Comparison of ENCODE assay signal across 8 cellular contexts in genomic region chr12:49200882-49201594, GRCh38. TPM values are rescaled to one million over a fixed set of nuclear protein-coding genes. Genes with fewer than 3 reads are reported as not detected.
DNase-seq lines count a peak whose midpoint lies in the region; ATAC-seq, FAIRE-seq and TF ChIP-seq lines count a peak whose summit lies in the region.

No MANE protein-coding gene starts in this region.

- H3K36me3 Mint-ChIP-seq in activated CD8-positive, alpha-beta T cell treated with anti-CD3 and anti-CD28 coated beads, Interleukin-2, amount 10 ng/mL, durations not matched to agents 7 days and 5 days (ENCODE audit: low read depth), result no peaks in the 10 kb centered on the region

- H3K27ac Mint-ChIP-seq in activated CD8-positive, alpha-beta T cell treated with anti-CD3 and anti-CD28 coated beads, Interleukin-2, amount 10 ng/mL, durations not matched to agents 7 days and 5 days, result no peak overlapping the region

- FAIRE-seq in A549 (lab: Jason Lieb, UNC), result peak; percentile 59

- H3K27me3 Mint-ChIP-seq in activated CD8-positive, alpha-beta T cell treated with anti-CD3 and anti-CD28 coated beads, Interleukin-2, amount 10 ng/mL, durations not matched to agents 7 days and 5 days (ENCODE audit: low read depth), result peaks cover 13% of the 10 kb centered on the region

- H3K4me1 Mint-ChIP-seq in activated CD8-positive, alpha-beta T cell treated with anti-CD3 and anti-CD28 coated beads, Interleukin-2, amount 10 ng/mL, durations not matched to agents 7 days and 5 days (ENCODE audit: low read depth), result peaks cover 14% of the 10 kb centered on the region

- H3K9me3 ChIP-seq in A549, result no peaks in the 10 kb centered on the region
- H3K9me3 ChIP-seq in osteoblast (ENCODE audit: low read depth, low read length), result no peaks in the 10 kb centered on the region

- H3K4me1 ChIP-seq in A549 (peaks cover 30% of the 10 kb centered on the region), foreskin keratinocyte (peaks cover 22% of the 10 kb centered on the region), osteoblast (ENCODE audit: insufficient read depth, low read length) (peaks cover 30% of the 10 kb centered on the region)

- ATAC-seq in A549, result peak; percentile 81 to 91
- ATAC-seq in GM18868 (IDR thresholded peaks at IDR 0.05; ENCODE audit: unreplicated experiment), result peak; percentile 78
- ATAC-seq in activated CD8-positive, alpha-beta T cell treated with anti-CD3 and anti-CD28 coated beads, Interleukin-2, amount 10 ng/mL, durations not matched to agents 7 days and 5 days, result peak; percentile 86
- peak; percentile 63 for ATAC-seq in foreskin keratinocyte
- no peak for ATAC-seq in GM19035 (IDR thresholded peaks at IDR 0.05; ENCODE audit: unreplicated experiment)
- no peak for ATAC-seq in HG02852 (IDR thresholded peaks at IDR 0.05; ENCODE audit: unreplicated experiment)

- peak; percentile 71 to 84 for DNase-seq in A549 (ENCODE audit: low read depth in 1 of 2, low spot score in 1 of 2)
- DNase-seq in NCI-H2171 treated with DMSO at 0.1 percent for 48 hours (lab: John Stamatoyannopoulos, UW), result peak; percentile 99
- DNase-seq in activated CD8-positive, alpha-beta T cell treated with anti-CD3 and anti-CD28 coated beads, Interleukin-2, amount 10 ng/mL, durations not matched to agents 7 days and 5 days, result no peak
- DNase-seq in foreskin keratinocyte, result peak; percentile 54 to 84
- peak; percentile 31 for DNase-seq in osteoblast (ENCODE audit: insufficient read length, low spot score, missing footprints)

- TF ChIP-seq CTCF in A549 (IDR thresholded peaks at IDR 0.05), result no peak
- no peak for TF ChIP-seq CTCF in foreskin keratinocyte (conservative IDR thresholded peaks at IDR 0.05)
- TF ChIP-seq CTCF in osteoblast (IDR thresholded peaks at IDR 0.05; ENCODE audit: extremely low read depth, low read depth, low read length), result no peak

- H2AFZ ChIP-seq in osteoblast (ENCODE audit: low read length), result no peak overlapping the region

- no peak for TF ChIP-seq EP300 in A549 (IDR thresholded peaks at IDR 0.05)

- H3K4me3 ChIP-seq in A549 (0 out of 3 replicates have a peak overlapping the region, but pooled peaks have one; percentile 1), osteoblast (ENCODE audit: insufficient read depth, low read length) (peak overlapping the region; percentile 42)

- H3K36me3 ChIP-seq in osteoblast (ENCODE audit: insufficient read depth, low read length), result no peaks in the 10 kb centered on the region

- 3% methylated on average over 4 of the region's 4 CpGs for WGBS in A549 (ENCODE audit: missing lambda C conversion rate)

- no peaks in the 10 kb centered on the region for H3K9me3 Mint-ChIP-seq in activated CD8-positive, alpha-beta T cell treated with anti-CD3 and anti-CD28 coated beads, Interleukin-2, amount 10 ng/mL, durations not matched to agents 7 days and 5 days (ENCODE audit: insufficient read depth)

- no peaks in the 10 kb centered on the region for H3K79me2 ChIP-seq in osteoblast (ENCODE audit: insufficient read depth, low read length)

- no peak for TF ChIP-seq RAD21 in A549 (conservative IDR thresholded peaks at IDR 0.05 in 1 of 2, IDR thresholded peaks at IDR 0.05 in 1 of 2)

- POLR2A ChIA-PET in A549 (lab: Yijun Ruan, JAX), result interaction anchor here (0.6 to 2.4 kb wide), 7 partner anchors 10 to 70 kb away, joined by 3 to 16 read pairs (median 5); partner anchors contain the start of genes TUBA1A and TUBA1B
- POLR2A ChIA-PET in activated CD8-positive, alpha-beta T cell treated with anti-CD3 and anti-CD28 coated beads, Interleukin-2, amount 10 ng/mL, durations not matched to agents 7 days and 5 days (lab: Charles Lee), result interaction anchor here (0.6 to 6.1 kb wide), 4 partner anchors 13 to 221 kb away, joined by 3 to 32 read pairs (median 20); partner anchors contain the start of genes TUBA1A and TUBA1B

- no peaks in the 10 kb centered on the region for H4K20me1 ChIP-seq in osteoblast (ENCODE audit: insufficient read depth, low read length)

- CTCF ChIA-PET in A549 (lab: Yijun Ruan, JAX), result interaction anchor here (1.1 to 1.9 kb wide), 6 partner anchors 17 to 112 kb away, joined by 3 to 10 read pairs (median 4); no protein-coding TSS in a partner anchor
- CTCF ChIA-PET in activated CD8-positive, alpha-beta T cell treated with anti-CD3 and anti-CD28 coated beads, Interleukin-2, amount 10 ng/mL, durations not matched to agents 7 days and 5 days (lab: Charles Lee), result interaction anchor here (0.6 to 2.5 kb wide), 4 partner anchors 12 to 113 kb away, joined by 3 to 11 read pairs (median 3); partner anchors contain the start of gene TUBA1A

- H3K27me3 ChIP-seq in foreskin keratinocyte, result no peaks in the 10 kb centered on the region
- H3K27me3 ChIP-seq in osteoblast (ENCODE audit: insufficient read depth, low read length), result no peaks in the 10 kb centered on the region

- H3K27ac ChIP-seq in A549, result peak overlapping the region; percentile 57 to 72; a peak in 5 of 6 replicates
- no peak overlapping the region for H3K27ac ChIP-seq in foreskin keratinocyte
- peak overlapping the region; percentile 75 for H3K27ac ChIP-seq in osteoblast (ENCODE audit: low read depth, low read length)

- no peak overlapping the region for H3K4me3 Mint-ChIP-seq in activated CD8-positive, alpha-beta T cell treated with anti-CD3 and anti-CD28 coated beads, Interleukin-2, amount 10 ng/mL, durations not matched to agents 7 days and 5 days

- H3K4me2 ChIP-seq in A549, result peak overlapping the region; percentile 65
- peak overlapping the region; percentile 67 for H3K4me2 ChIP-seq in osteoblast (ENCODE audit: insufficient read depth, low read length)

- TF ChIP-seq POLR2A in A549 (IDR thresholded peaks at IDR 0.05; ENCODE audit: low read length), result no peak

TF ChIP-seq in A549, 52 proteins besides CTCF, POLR2A, EP300 and RAD21:
- TF ChIP-seq CHD4 (IDR thresholded peaks at IDR 0.05; ENCODE audit: borderline replicate concordance) (no peak), USF2 (IDR thresholded peaks at IDR 0.05) (peak; percentile 51; the same call in 1 of the 2 replicates), RCOR1 (IDR thresholded peaks at IDR 0.05; ENCODE audit: low read depth, low read length) (no peak), ESRRA (IDR thresholded peaks at IDR 0.05; ENCODE audit: borderline replicate concordance, low read length) (no peak), ATOH8 (CRISPR knock-in tag; IDR thresholded peaks at IDR 0.05; ENCODE audit: low read depth) (no peak), HOXB13 (CRISPR knock-in tag; IDR thresholded peaks at IDR 0.05; ENCODE audit: low read depth) (no peak), MAFK (IDR thresholded peaks at IDR 0.05; ENCODE audit: partially characterized antibody) (peak; percentile 20), TP53 (CRISPR knock-in tag; IDR thresholded peaks at IDR 0.05) (no peak), JUNB (IDR thresholded peaks at IDR 0.05) (peak; percentile 70; the same call in 1 of the 2 replicates), RARB (CRISPR knock-in tag; IDR thresholded peaks at IDR 0.05) (no peak), CEBPB (IDR thresholded peaks at IDR 0.05) (peak; percentile 96 to 98), HES2 (IDR thresholded peaks at IDR 0.05) (peak; percentile 21; the same call in 1 of the 2 replicates), CHD2 (IDR thresholded peaks at IDR 0.05; ENCODE audit: low read length, partially characterized antibody) (no peak), NR3C1 (IDR thresholded peaks at IDR 0.05) (no peak), HDAC2 (IDR thresholded peaks at IDR 0.05) (no peak), CBX8 (IDR thresholded peaks at IDR 0.05) (no peak), MYC (IDR thresholded peaks at IDR 0.05; ENCODE audit: borderline replicate concordance, low read length) (no peak), RFX5 (IDR thresholded peaks at IDR 0.05) (no peak), JUN (IDR thresholded peaks at IDR 0.05) (no peak), SMC3 (IDR thresholded peaks at IDR 0.05) (no peak), FOSL2 (IDR thresholded peaks at IDR 0.05) (peak; percentile 84), FOSL2 (CRISPR knock-in tag; IDR thresholded peaks at IDR 0.05) (peak; percentile 95), ZSCAN20 (CRISPR knock-in tag; IDR thresholded peaks at IDR 0.05) (no peak)

RNA-seq across cellular contexts. Expression of gene TUBA1A, which starts 12.2 kb away (rescaled TPM):
- 163 and 231 TPM in 2 replicates for polyA plus RNA-seq in A549 (2011; rRNA removed)
- 298 and 345 TPM in 2 replicates for polyA plus RNA-seq in A549 (2012; cell fraction: cytosol; rRNA removed)
- 421 and 435 TPM in 2 replicates for polyA plus RNA-seq in A549 (2012; cell fraction: nucleus; rRNA removed)
- 218 to 241 TPM (median 222 TPM) in 3 replicates for polyA plus RNA-seq in A549 (2017; fragmentation: RNase III; extraction: RNeasy Plus Mini Kit Qiagen cat#74134 plus additional on column Dnase treatment)
- polyA minus RNA-seq in A549 (2011; rRNA and poly(A)+ RNA removed), result 207 and 253 TPM in 2 replicates
- 100 to 1,000 TPM; 117 to 120 TPM for total RNA-seq in activated CD8-positive, alpha-beta T cell treated with anti-CD3 and anti-CD28 coated beads, Interleukin-2, amount 10 ng/mL, durations not matched to agents 7 days and 5 days
- 113 and 273 TPM in 2 replicates for total RNA-seq in foreskin keratinocyte
- 117 and 269 TPM in 2 replicates for polyA plus RNA-seq in foreskin keratinocyte
- total RNA-seq in osteoblast, result 478 and 491 TPM in 2 replicates

Comparison
In these comparisons a context has a peak if more than half of its experiments do, and no peak if none do; other contexts are left out.
1. ATAC-seq: peak in A549 (2 of 2), GM18868 (single experiment), activated CD8-positive, alpha-beta T cell treated with anti-CD3 and anti-CD28 coated beads, Interleukin-2, amount 10 ng/mL, durations not matched to agents 7 days and 5 days (single experiment) and foreskin keratinocyte (single experiment); none in GM19035 (single experiment) and HG02852 (single experiment).